ENCODE assay signal across 29 cellular contexts in the genomic region with DNA sequence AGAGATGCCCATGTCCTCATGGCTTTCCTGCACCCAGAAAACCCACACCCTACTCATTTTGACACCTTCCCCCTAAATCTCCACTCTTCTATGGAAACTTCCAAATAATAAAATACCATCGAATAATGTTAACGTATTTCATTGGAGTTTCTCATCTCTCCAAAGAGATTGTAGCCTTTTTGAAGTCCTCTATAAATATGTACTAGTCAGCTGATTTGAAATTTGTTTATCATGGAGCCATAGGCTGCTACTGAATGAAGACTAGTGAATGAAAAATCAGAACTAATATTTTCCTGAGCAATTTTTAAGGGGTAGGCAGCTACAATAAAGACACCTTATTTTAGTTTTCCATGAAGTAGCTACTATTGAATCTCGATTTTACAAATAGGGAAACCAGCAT.
"Had no signal": no experiment of that assay in that cellular context is flagged by ENCODE, and none has a peak within 500 bp of the region (broad histone marks: within the 10 kb centered on the region; RNA-seq: fewer than 3 reads in every experiment).

No MANE protein-coding gene starts in this region.

- H3K27ac ChIP-seq: coronary artery, dorsolateral prefrontal cortex, esophagus muscularis mucosa, foreskin keratinocyte, gastrocnemius medialis, heart left ventricle had no signal

- H3K9me3 ChIP-seq: esophagus muscularis mucosa, gastrocnemius medialis, heart left ventricle had no signal

- DNase-seq: activated CD4-positive, alpha-beta memory T cell treated with anti-CD3 and anti-CD28 coated beads for 36 hours; activated CD4-positive, alpha-beta T cell treated with anti-CD3 and anti-CD28 coated beads for 36 hours; activated CD4-positive, alpha-beta T cell treated with anti-CD3 and anti-CD28 coated beads, Interleukin-2, amount 10 ng/mL, durations not matched to agents 24 days and 14 days; activated CD4-positive, CD25-positive, alpha-beta regulatory T cell; activated CD4-positive, CD25-positive, alpha-beta regulatory T cell treated with anti-CD3 and anti-CD28 coated beads, Interleukin-2, amount 50 U/mL, for 72 hours; activated CD8-positive, alpha-beta memory T cell treated with anti-CD3 and anti-CD28 coated beads, Interleukin-2, amount 10 ng/mL, durations not matched to agents 7 days and 5 days; activated CD8-positive, alpha-beta memory T cell treated with anti-CD3 and anti-CD28 coated beads, Interleukin-2, amount 50 U/mL, for 4 hours; activated CD8-positive, alpha-beta T cell treated with anti-CD3 and anti-CD28 coated beads, Interleukin-2, amount 10 ng/mL, durations not matched to agents 7 days and 5 days; activated effector memory CD4-positive, alpha-beta T cell treated with Interleukin-2 at 50 U/mL for 16 hours; activated gamma-delta T cell treated with Interleukin-2 at 50 U/mL for 16 hours; activated naive CD4-positive, alpha-beta T cell treated with anti-CD3 and anti-CD28 coated beads, Interleukin-2, amount 50 U/mL, for 16 hours; activated naive CD4-positive, alpha-beta T cell treated with Interleukin-2 at 50 U/mL for 16 hours; activated T-cell treated with anti-CD3 and anti-CD28 coated beads, Interleukin-2, amount 50 U/mL, for 1 hour; amniotic stem cell; anterior cingulate cortex; brain microvascular endothelial cell; dorsolateral prefrontal cortex; effector memory CD8-positive, alpha-beta T cell; erythroblast; foreskin keratinocyte; gastrocnemius medialis; glutamatergic neuron; heart left ventricle; T-helper 2 cell had no signal

- H3K36me3 ChIP-seq: brain microvascular endothelial cell, esophagus muscularis mucosa, gastrocnemius medialis, heart left ventricle had no signal

- H3K27me3 ChIP-seq: brain microvascular endothelial cell, dorsolateral prefrontal cortex, esophagus muscularis mucosa, foreskin keratinocyte, gastrocnemius medialis, heart left ventricle had no signal

- ATAC-seq: activated CD4-positive, alpha-beta T cell treated with anti-CD3 and anti-CD28 coated beads for 36 hours; activated CD8-positive, alpha-beta memory T cell treated with anti-CD3 and anti-CD28 coated beads, Interleukin-2, amount 10 ng/mL, durations not matched to agents 7 days and 5 days; activated CD8-positive, alpha-beta T cell treated with anti-CD3 and anti-CD28 coated beads, Interleukin-2, amount 10 ng/mL, durations not matched to agents 7 days and 5 days; activated T-helper 17 cell treated with anti-CD3 and anti-CD28 coated beads, Interleukin-2, amount 50 U/mL, for 72 hours; effector memory CD8-positive, alpha-beta T cell; foreskin keratinocyte; gastrocnemius medialis; heart left ventricle had no signal

- FAIRE-seq: astrocyte, bronchial epithelial cell had no signal

- H3K4me3 ChIP-seq: coronary artery, dorsolateral prefrontal cortex, esophagus muscularis mucosa, gastrocnemius medialis, heart left ventricle had no signal
